9 cellular contexts compared by ENCODE assay signal in genomic region chr19:47019431-47020041, GRCh38. TPM values are rescaled to one million over a fixed set of nuclear protein-coding genes. Genes with fewer than 3 reads are reported as not detected.
DNase-seq lines count a peak whose midpoint lies in the region; ATAC-seq, FAIRE-seq and TF ChIP-seq lines count a peak whose summit lies in the region.
"Had no signal": no experiment of that assay in that cellular context is flagged by ENCODE, and none has a peak within 500 bp of the region (broad histone marks: within the 10 kb centered on the region; RNA-seq: fewer than 3 reads in every experiment).

A gene with protein sequence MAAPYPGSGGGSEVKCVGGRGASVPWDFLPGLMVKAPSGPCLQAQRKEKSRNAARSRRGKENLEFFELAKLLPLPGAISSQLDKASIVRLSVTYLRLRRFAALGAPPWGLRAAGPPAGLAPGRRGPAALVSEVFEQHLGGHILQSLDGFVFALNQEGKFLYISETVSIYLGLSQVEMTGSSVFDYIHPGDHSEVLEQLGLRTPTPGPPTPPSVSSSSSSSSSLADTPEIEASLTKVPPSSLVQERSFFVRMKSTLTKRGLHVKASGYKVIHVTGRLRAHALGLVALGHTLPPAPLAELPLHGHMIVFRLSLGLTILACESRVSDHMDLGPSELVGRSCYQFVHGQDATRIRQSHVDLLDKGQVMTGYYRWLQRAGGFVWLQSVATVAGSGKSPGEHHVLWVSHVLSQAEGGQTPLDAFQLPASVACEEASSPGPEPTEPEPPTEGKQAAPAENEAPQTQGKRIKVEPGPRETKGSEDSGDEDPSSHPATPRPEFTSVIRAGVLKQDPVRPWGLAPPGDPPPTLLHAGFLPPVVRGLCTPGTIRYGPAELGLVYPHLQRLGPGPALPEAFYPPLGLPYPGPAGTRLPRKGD (plus strand): TSS chr19:47019837. CDS start chr19:47021048, 1,211 bp downstream.

- H3K4me3 ChIP-seq in AG04449 (ENCODE audit: low read depth, low read length) (peak within 1 kb of the TSS; percentile 52), HAP-1 (peak within 1 kb of the TSS; percentile 57), mammary epithelial cell (replicated peaks in 1 of 3; ENCODE audit: insufficient read depth in 1 of 3, low read depth in 2 of 3, low read length in 3 of 3) (peak within 1 kb of the TSS in 1 of 3 experiments; percentile 38), mesenchymal stem cell (ENCODE audit: insufficient read depth in 1 of 2, low read depth in 1 of 2, low read length in 2 of 2) (peak within 1 kb of the TSS in 1 of 2 experiments; percentile 7)

- DNase-seq in AG04449 (ENCODE audit: low read depth, low spot score) (no peak), HAP-1 (ENCODE audit: low spot score in 2 of 2) (peak in 1 of 2 experiments; percentile 68), mammary epithelial cell (no peak), mesenchymal stem cell (no peak), D721Med (ENCODE audit: insufficient read length, low spot score) (no peak), cerebellum (ENCODE audit: low spot score) (no peak), SHP77 (lab: John Stamatoyannopoulos, UW) (no peak)
- DNase-seq: activated naive CD4-positive, alpha-beta T cell treated with Interleukin-2 at 50 U/mL for 16 hours had no signal

- H2BK15ac ChIP-seq in mesenchymal stem cell (ENCODE audit: low read depth, poor library complexity, severe bottlenecking): peak within 1 kb of the TSS; percentile 63

- POLR2A ChIA-PET in AG04449 (lab: Yijun Ruan, JAX): interaction anchor here (1.0 to 1.1 kb wide), 2 partner anchors 94 to 206 kb away, joined by 3 read pairs; partner anchors contain the start of gene ZC3H4

- H3K9ac ChIP-seq in mammary epithelial cell (ENCODE audit: insufficient read depth, low read length): no peak within 1 kb of the TSS
- no peak within 1 kb of the TSS for H3K9ac ChIP-seq in mesenchymal stem cell (ENCODE audit: low read length)

- H4K20me1 ChIP-seq in mammary epithelial cell (ENCODE audit: insufficient read depth, low read length): no peaks in the 10 kb centered on the region

- intact Hi-C loops in mammary epithelial cell (cut with micrococcal nuclease): no loop called here

- CTCF ChIA-PET in AG04449 (lab: Yijun Ruan, JAX) (interaction anchor here (1.2 to 2.5 kb wide), 5 partner anchors 15 to 228 kb away, joined by 4 to 12 read pairs (median 6); no protein-coding TSS in a partner anchor), mammary epithelial cell (lab: Charles Lee; ENCODE audit: low non-redundant PET) (no interaction called here)

- 0% methylated on average over 3 of the region's 58 CpGs for WGBS in mammary epithelial cell (ENCODE audit: low coverage, missing lambda C conversion rate)
- WGBS in mesenchymal stem cell: 3% methylated on average over 43 of the region's 58 CpGs

- in situ Hi-C loops in HAP-1 (cut with MboI; ENCODE audit: low sequenced_read_pairs) (no loop called here), mammary epithelial cell (cut with MboI; ENCODE audit: low sequenced_read_pairs in 2 of 2) (loop anchor here (10.0 kb wide), 1 partner anchor 105 kb away; no protein-coding TSS in a partner anchor)

- H3K4me2 ChIP-seq in mammary epithelial cell (ENCODE audit: insufficient read depth, low read depth, low read length) (peak within 1 kb of the TSS; percentile 81), mesenchymal stem cell (ENCODE audit: low read length, poor library complexity, severe bottlenecking) (peak within 1 kb of the TSS; percentile 79)

- BruUV-seq in mammary epithelial cell (replicated peaks; lab: Mats Ljungman, UMichigan): no TSS peak

- FAIRE-seq in D721Med (lab: Jason Lieb, UNC): no peak

- no peak within 1 kb of the TSS for H2BK120ac ChIP-seq in mesenchymal stem cell (ENCODE audit: low read depth, low read length)

- H3K27ac ChIP-seq in mammary epithelial cell (ENCODE audit: insufficient read depth, low read depth, low read length): no peak within 1 kb of the TSS
- no peak within 1 kb of the TSS for H3K27ac ChIP-seq in mesenchymal stem cell (ENCODE audit: low read length, poor library complexity, severe bottlenecking)

- H3K14ac ChIP-seq in mesenchymal stem cell (ENCODE audit: low read length in 2 of 2): peak within 1 kb of the TSS in 1 of 2 experiments; percentile 20

- dilution Hi-C loops in mammary epithelial cell (cut with HindIII; ENCODE audit: low sequenced_read_pairs): loop anchor here (5.0 kb wide), 1 partner anchor 83 kb away; no protein-coding TSS in a partner anchor

- no peak within 1 kb of the TSS for H2AK5ac ChIP-seq in mesenchymal stem cell (ENCODE audit: low read length, severe bottlenecking)

- no peak within 1 kb of the TSS for H2BK5ac ChIP-seq in mesenchymal stem cell (ENCODE audit: low read depth, low read length, poor library complexity, severe bottlenecking)

- H4K8ac ChIP-seq in mesenchymal stem cell (ENCODE audit: low read length): peak within 1 kb of the TSS; percentile 60

- H3K79me1 ChIP-seq in mesenchymal stem cell (replicated peaks; ENCODE audit: low read length, poor library complexity, severe bottlenecking): no peaks in the 10 kb centered on the region

- H3K9me3 ChIP-seq in HAP-1 (no peaks in the 10 kb centered on the region), mammary epithelial cell (replicated peaks; ENCODE audit: insufficient read depth, low read length) (no peaks in the 10 kb centered on the region), mesenchymal stem cell (ENCODE audit: control insufficient read depth, low read length) (no peaks in the 10 kb centered on the region)

- H3K4me1 ChIP-seq in HAP-1 (peaks cover 13% of the 10 kb centered on the region), mammary epithelial cell (ENCODE audit: insufficient read depth, low read length) (peaks cover 19% of the 10 kb centered on the region), mesenchymal stem cell (ENCODE audit: control insufficient read depth, insufficient read depth, low read depth, low read length) (peaks cover 31% of the 10 kb centered on the region)

- no peak within 1 kb of the TSS for H2BK12ac ChIP-seq in mesenchymal stem cell (ENCODE audit: low read length in 2 of 2)

- H3K36me3 ChIP-seq in HAP-1 (replicated peaks) (no peaks in the 10 kb centered on the region; the same call in 1 of the 2 replicates), mammary epithelial cell (ENCODE audit: insufficient read depth, low read length) (no peaks in the 10 kb centered on the region), mesenchymal stem cell (ENCODE audit: control insufficient read depth in 1 of 2, insufficient read depth in 2 of 2, low read depth in 1 of 2, low read length in 2 of 2) (no peaks in the 10 kb centered on the region)

- no peak within 1 kb of the TSS for H4K91ac ChIP-seq in mesenchymal stem cell (ENCODE audit: low read length)

- H2AFZ ChIP-seq in mammary epithelial cell (ENCODE audit: low read depth, low read length) (peak within 1 kb of the TSS; percentile 33), mesenchymal stem cell (ENCODE audit: low read depth, low read length) (no peak within 1 kb of the TSS)

- no peaks in the 10 kb centered on the region for H3K27me3 ChIP-seq in HAP-1 (ENCODE audit: low read depth)
- peaks cover 39% of the 10 kb centered on the region for H3K27me3 ChIP-seq in mammary epithelial cell (ENCODE audit: insufficient read depth, low read length)
- peaks cover 43 to 52% of the 10 kb centered on the region in 2 experiments for H3K27me3 ChIP-seq in mesenchymal stem cell (ENCODE audit: control insufficient read depth in 1 of 2, insufficient read depth in 1 of 2, low read length in 2 of 2)

- peak within 1 kb of the TSS in 1 of 2 experiments; percentile 57 for H3K18ac ChIP-seq in mesenchymal stem cell (ENCODE audit: low read depth in 1 of 2, low read length in 2 of 2)

- no peak for ATAC-seq in GM18505 (IDR thresholded peaks at IDR 0.05; ENCODE audit: unreplicated experiment)

- TF ChIP-seq CTCF in AG04449 (IDR thresholded peaks at IDR 0.05; ENCODE audit: insufficient read depth, low read length, missing control alignments): no peak
- no peak for TF ChIP-seq CTCF in mammary epithelial cell (conservative IDR thresholded peaks at IDR 0.05 in 1 of 2, IDR thresholded peaks at IDR 0.05 in 1 of 2; ENCODE audit: extremely low read depth in 1 of 2, insufficient read depth in 1 of 2, low read depth in 1 of 2, low read length in 2 of 2)
- TF ChIP-seq CTCF in D721Med (IDR thresholded peaks at IDR 0.05; ENCODE audit: insufficient read depth, missing control alignments): no peak

- H3K23ac ChIP-seq in mesenchymal stem cell (ENCODE audit: low read length in 2 of 2): peak within 1 kb of the TSS in 1 of 2 experiments; percentile 59

- peak within 1 kb of the TSS in 1 of 2 experiments; percentile 35 for H3K4ac ChIP-seq in mesenchymal stem cell (ENCODE audit: low read depth in 1 of 2, low read length in 2 of 2)

- H3K79me2 ChIP-seq in mammary epithelial cell (ENCODE audit: insufficient read depth, low read length): no peaks in the 10 kb centered on the region

- no peak for TF ChIP-seq POLR2A in GM18505 (IDR thresholded peaks at IDR 0.05; ENCODE audit: borderline replicate concordance, extremely low read depth, insufficient read depth, insufficient read length)

RNA-seq across cellular contexts. Expression of the gene that starts here (rescaled TPM):
- total RNA-seq in mammary epithelial cell (under 1 TPM; 0.67 to 0.71 TPM), cerebellum (0.36 TPM)
- 0.39 TPM for polyA plus RNA-seq in mammary epithelial cell
- polyA minus RNA-seq in mammary epithelial cell: not detected
- polyA plus RNA-seq in mesenchymal stem cell (2013, experiment 1 of 2): 0.41 TPM
- 0.47 TPM for polyA plus RNA-seq in mesenchymal stem cell (2013, experiment 2 of 2)
